11 cellular contexts compared by ENCODE assay signal in the genomic region with DNA sequence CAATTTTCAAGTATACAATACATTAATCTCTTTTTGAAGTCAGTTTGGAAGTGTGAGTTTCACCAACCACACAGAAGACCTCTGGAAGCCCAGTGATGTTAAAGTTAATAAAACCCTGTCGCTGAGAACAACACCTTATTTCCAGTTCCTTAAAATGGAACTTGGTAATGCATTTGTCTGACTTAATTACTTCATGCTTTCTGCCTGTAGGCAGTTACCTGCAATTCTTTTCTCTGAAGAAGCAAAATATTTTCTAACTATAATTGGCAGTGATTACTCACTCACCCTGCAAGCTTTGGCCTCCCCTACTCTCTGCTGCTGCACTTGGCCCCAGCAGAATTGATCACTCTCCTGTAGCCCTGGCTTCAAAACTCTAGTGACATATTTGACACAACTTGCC.
"Had no signal": no experiment of that assay in that cellular context is flagged by ENCODE, and none has a peak within 500 bp of the region (broad histone marks: within the 10 kb centered on the region; RNA-seq: fewer than 3 reads in every experiment).

No MANE protein-coding gene starts in this region.

- DNase-seq: GM23248, GOT3, H7, HFFc6, IMR-90, KG1 had no signal

- H3K4me3 ChIP-seq: GM23248, HAP-1, K562 had no signal

- ATAC-seq: HCT116, HepG2, K562 had no signal

- FAIRE-seq: HepG2, K562 had no signal

- H3K9ac ChIP-seq: GM23248 had no signal

- H3K36me3 ChIP-seq: HAP-1 had no signal

- H2AFZ ChIP-seq: GM23248 had no signal

- H3K27ac ChIP-seq: GM23248, HL-60 had no signal
